In genomic region chr11:95419915-95420314, GRCh38 we compare ENCODE assay signal across 20 cellular contexts.
DNase-seq lines count a peak whose midpoint lies in the region; ATAC-seq lines count a peak whose summit lies in the region.
"Had no signal": no experiment of that assay in that cellular context is flagged by ENCODE, and none has a peak within 500 bp of the region (broad histone marks: within the 10 kb centered on the region; RNA-seq: fewer than 3 reads in every experiment).

No MANE protein-coding gene starts in this region.

- ATAC-seq in GM19397 (IDR thresholded peaks at IDR 0.05; ENCODE audit: unreplicated experiment) (no peak), GM18502 (IDR thresholded peaks at IDR 0.05; ENCODE audit: poor library complexity, unreplicated experiment) (no peak)
- ATAC-seq: left cardiac atrium; stimulated activated naive B cell treated with anti-CD40 and anti-IgM and Interleukin-4, amounts not matched to agents 10 μg/mL and 1 μg/mL and 100 μg/mL, for 72 hours had no signal

- DNase-seq in Daoy (ENCODE audit: low read depth) (peak; percentile 62), RKO (ENCODE audit: low spot score) (peak; percentile 41), epithelial cell of prostate (ENCODE audit: low read depth, low spot score) (peak; percentile 74), kidney tubule cell (ENCODE audit: low spot score) (peak; percentile 80), D341Med (ENCODE audit: low spot score) (no peak)
- DNase-seq in activated CD8-positive, alpha-beta memory T cell treated with anti-CD3 and anti-CD28 coated beads, Interleukin-2, amount 50 U/mL, for 4 hours, result no peak
- DNase-seq: activated effector memory CD4-positive, alpha-beta T cell treated with anti-CD3 and anti-CD28 coated beads, Interleukin-2, amount 50 U/mL, for 16 hours; effector CD4-positive, alpha-beta T cell; head of caudate nucleus; Karpas-422; left cardiac atrium; NCI-H510A treated with DMSO at 0.1 percent for 48 hours; ovary; stimulated activated naive B cell treated with anti-CD40 and anti-IgM and Interleukin-4, amounts not matched to agents 10 μg/mL and 1 μg/mL and 100 μg/mL, for 72 hours; SW 1271; upper lobe of left lung had no signal

- peak overlapping the region; percentile 9 for H3K27ac ChIP-seq in epithelial cell of prostate
- H3K27ac ChIP-seq: BLaER1, ovary, upper lobe of left lung, VCaP had no signal

Comparison
In these comparisons a context has a peak if more than half of its experiments do, and no peak if none do; other contexts are left out.
1. DNase-seq: peak in Daoy (single experiment), RKO (single experiment), epithelial cell of prostate (single experiment) and kidney tubule cell (single experiment); none in activated CD8-positive, alpha-beta memory T cell treated with anti-CD3 and anti-CD28 coated beads, Interleukin-2, amount 50 U/mL, for 4 hours (single experiment) and D341Med (single experiment).